Comparison of ENCODE assay signal across 9 cellular contexts in genomic region chr1:35220976-35221375, GRCh38. TPM values are rescaled to one million over a fixed set of nuclear protein-coding genes. Genes with fewer than 3 reads are reported as not detected.
A peak's percentile ranks its signal among the peaks of the same experiment; 100 is the strongest.
DNase-seq lines count a peak whose midpoint lies in the region; ATAC-seq and TF ChIP-seq lines count a peak whose summit lies in the region.
"Had no signal": no experiment of that assay in that cellular context is flagged by ENCODE, and none has a peak within 500 bp of the region (broad histone marks: within the 10 kb centered on the region; RNA-seq: fewer than 3 reads in every experiment).

No MANE protein-coding gene starts in this region.

- H3K4me1 ChIP-seq in liver (ENCODE audit: control insufficient read depth in 4 of 4, insufficient read depth in 4 of 4, low read length in 3 of 4), result no peaks in the 10 kb centered on the region

- TF ChIP-seq CTCF in VCaP (conservative IDR thresholded peaks at IDR 0.05), result peak; percentile 59
- peak; percentile 24 for TF ChIP-seq CTCF in liver (IDR thresholded peaks at IDR 0.05; ENCODE audit: low read depth, low read length, missing input control)
- TF ChIP-seq CTCF in dorsolateral prefrontal cortex (IDR thresholded peaks at IDR 0.05 in 54 of 56, conservative IDR thresholded peaks at IDR 0.05 in 2 of 56; ENCODE audit: low read depth in 1 of 56, partially characterized antibody in 56 of 56), result peak in 8 of 56 donors; percentile 9 to 36 (median 16)

- intact Hi-C loops in dorsolateral prefrontal cortex (cut with DNase I), result no loop called here

- 52% methylated on average over 2 of the region's 2 CpGs for WGBS in liver

- no peaks in the 10 kb centered on the region for H3K36me3 ChIP-seq in liver (ENCODE audit: control insufficient read depth in 4 of 4, insufficient read depth in 3 of 4, low read depth in 1 of 4, low read length in 3 of 4)

- peak; percentile 2 for DNase-seq in DMS 273 treated with DMSO at 0.1 percent for 48 hours (lab: John Stamatoyannopoulos, UW)
- peak; percentile 42 for DNase-seq in HCEC 1CT
- DNase-seq in dorsolateral prefrontal cortex, result no peak
- DNase-seq in inferior parietal cortex (ENCODE audit: extremely low spot score), result no peak
- DNase-seq: NCI-H748 treated with DMSO at 0.1 percent for 48 hours had no signal

- H3K4me3 ChIP-seq in liver (ENCODE audit: low read depth in 1 of 3, low read length in 3 of 3), result no peak overlapping the region
- no peak overlapping the region for H3K4me3 ChIP-seq in dorsolateral prefrontal cortex

- H3K27ac ChIP-seq in VCaP (no peak overlapping the region), liver (ENCODE audit: low read depth in 1 of 2, low read length in 2 of 2) (no peak overlapping the region), dorsolateral prefrontal cortex (no peak overlapping the region)

- H3K9ac ChIP-seq in liver (ENCODE audit: low read depth in 1 of 2, low read length in 2 of 2), result no peak overlapping the region

- no peaks in the 10 kb centered on the region for H3K9me3 ChIP-seq in liver (ENCODE audit: control insufficient read depth in 4 of 4, low read length in 3 of 4)

- H3K27me3 ChIP-seq in liver (ENCODE audit: control insufficient read depth in 4 of 4, insufficient read depth in 4 of 4, low read length in 3 of 4) (no peaks in the 10 kb centered on the region), dorsolateral prefrontal cortex (no peaks in the 10 kb centered on the region)

- TF ChIP-seq RAD21 in liver (IDR thresholded peaks at IDR 0.05), result peak in 1 of 2 donors; percentile 49

- no peak for ATAC-seq in HG03565 (IDR thresholded peaks at IDR 0.05; ENCODE audit: unreplicated experiment)
- ATAC-seq in HG02840 (IDR thresholded peaks at IDR 0.05; ENCODE audit: low FRiP score, unreplicated experiment), result no peak

TF ChIP-seq in liver, 16 proteins besides CTCF, POLR2A, EP300 and RAD21:
- TF ChIP-seq FOXA2 (IDR thresholded peaks at IDR 0.05), result no peak
- no peak for TF ChIP-seq SP1 (IDR thresholded peaks at IDR 0.05)
- no peak for TF ChIP-seq RXRA (IDR thresholded peaks at IDR 0.05)
- TF ChIP-seq, protein P1, sequence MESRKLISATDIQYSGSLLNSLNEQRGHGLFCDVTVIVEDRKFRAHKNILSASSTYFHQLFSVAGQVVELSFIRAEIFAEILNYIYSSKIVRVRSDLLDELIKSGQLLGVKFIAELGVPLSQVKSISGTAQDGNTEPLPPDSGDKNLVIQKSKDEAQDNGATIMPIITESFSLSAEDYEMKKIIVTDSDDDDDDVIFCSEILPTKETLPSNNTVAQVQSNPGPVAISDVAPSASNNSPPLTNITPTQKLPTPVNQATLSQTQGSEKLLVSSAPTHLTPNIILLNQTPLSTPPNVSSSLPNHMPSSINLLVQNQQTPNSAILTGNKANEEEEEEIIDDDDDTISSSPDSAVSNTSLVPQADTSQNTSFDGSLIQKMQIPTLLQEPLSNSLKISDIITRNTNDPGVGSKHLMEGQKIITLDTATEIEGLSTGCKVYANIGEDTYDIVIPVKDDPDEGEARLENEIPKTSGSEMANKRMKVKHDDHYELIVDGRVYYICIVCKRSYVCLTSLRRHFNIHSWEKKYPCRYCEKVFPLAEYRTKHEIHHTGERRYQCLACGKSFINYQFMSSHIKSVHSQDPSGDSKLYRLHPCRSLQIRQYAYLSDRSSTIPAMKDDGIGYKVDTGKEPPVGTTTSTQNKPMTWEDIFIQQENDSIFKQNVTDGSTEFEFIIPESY (IDR thresholded peaks at IDR 0.05), result no peak
- no peak for TF ChIP-seq REST (IDR thresholded peaks at IDR 0.05)
- no peak for TF ChIP-seq HNF4G (IDR thresholded peaks at IDR 0.05)
- TF ChIP-seq FOXA1 (IDR thresholded peaks at IDR 0.05), result no peak
- TF ChIP-seq NR2F2 (IDR thresholded peaks at IDR 0.05), result no peak

RNA-seq across cellular contexts. Expression of gene SFPQ, which starts 28.0 kb away (rescaled TPM):
- total RNA-seq in liver (100 to 1,000 TPM in 1 of 2 donors, 10 to 100 TPM in 1; 81.2 to 173 TPM), dorsolateral prefrontal cortex (100 to 1,000 TPM; 173 to 335 (median 231) TPM)
- polyA plus RNA-seq in liver, result 10 to 100 TPM; 29.7 to 51.3 TPM

RNA-seq across cellular contexts. Expression of gene ZMYM4, which starts 47.5 kb away (rescaled TPM):
- 10 to 100 TPM; 12.9 to 16.8 TPM for total RNA-seq in liver
- polyA plus RNA-seq in liver, result 1 to 10 TPM; 5.3 to 8.1 TPM
- total RNA-seq in dorsolateral prefrontal cortex, result 10 to 100 TPM; 46.6 to 93.0 (median 60.5) TPM

Comparison
In these comparisons a context has a peak if more than half of its experiments do, and no peak if none do; other contexts are left out.
1. DNase-seq: peak in DMS 273 treated with DMSO at 0.1 percent for 48 hours (single experiment) and HCEC 1CT (single experiment); none in dorsolateral prefrontal cortex (0 of 10) and inferior parietal cortex (single experiment).